In the genomic region with DNA sequence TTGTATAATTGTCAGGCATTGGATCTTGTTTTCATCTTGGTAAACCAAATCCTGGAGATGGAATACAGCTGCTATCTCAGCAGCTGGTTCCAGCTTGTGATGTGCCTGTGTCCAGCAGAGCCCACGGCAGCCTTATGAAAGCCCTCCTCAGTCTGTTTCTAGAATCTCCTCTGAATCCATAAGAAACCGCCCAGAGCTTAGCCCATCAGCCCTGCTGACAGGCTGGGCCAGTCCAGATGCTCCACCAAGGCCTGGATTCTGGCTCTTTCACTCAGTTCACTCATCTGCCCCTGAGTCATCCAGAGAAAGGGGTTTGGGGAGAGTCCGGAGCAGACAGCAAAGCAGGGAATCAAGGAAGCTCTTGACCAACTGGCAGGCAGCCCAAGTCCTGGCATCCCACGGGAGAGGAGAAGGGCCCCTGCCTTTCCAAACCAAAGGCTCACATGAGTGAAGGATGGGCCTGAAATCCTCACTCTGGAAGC, we compare ENCODE assay signal across 15 cellular contexts. TPM values are rescaled to one million over a fixed set of nuclear protein-coding genes. Genes with fewer than 3 reads are reported as not detected.
DNase-seq lines count a peak whose midpoint lies in the region; FAIRE-seq lines count a peak whose summit lies in the region.
"Had no signal": no experiment of that assay in that cellular context is flagged by ENCODE, and none has a peak within 500 bp of the region (broad histone marks: within the 10 kb centered on the region; RNA-seq: fewer than 3 reads in every experiment).

No MANE protein-coding gene starts in this region.

- H3K4me2 ChIP-seq in mesenchymal stem cell (ENCODE audit: low read length, poor library complexity, severe bottlenecking) = no peak overlapping the region

- H3K18ac ChIP-seq in mesenchymal stem cell (ENCODE audit: low read depth in 1 of 2, low read length in 2 of 2) = peak overlapping the region; percentile 26 to 82

- FAIRE-seq in small intestine (lab: Jason Lieb, UNC) = no peak

- 36% methylated on average over 4 of the region's 4 CpGs for WGBS in mesenchymal stem cell
- 62 to 76% (median 67%) methylated on average over 4 of the region's 4 CpGs for WGBS in small intestine, 3 donors

- H3K4ac ChIP-seq in mesenchymal stem cell (ENCODE audit: low read depth in 1 of 2, low read length in 2 of 2) = peak overlapping the region; percentile 40

- H3K14ac ChIP-seq in mesenchymal stem cell (ENCODE audit: low read length in 2 of 2) = no peak overlapping the region

- no peak overlapping the region for H2BK5ac ChIP-seq in mesenchymal stem cell (ENCODE audit: low read depth, low read length, poor library complexity, severe bottlenecking)

- peak overlapping the region; percentile 14 to 71 for H2BK12ac ChIP-seq in mesenchymal stem cell (ENCODE audit: low read length in 2 of 2)

- H3K27ac ChIP-seq in mesenchymal stem cell (ENCODE audit: low read length, poor library complexity, severe bottlenecking) = no peak overlapping the region
- no peak overlapping the region for H3K27ac ChIP-seq in CD4-positive, alpha-beta memory T cell (ENCODE audit: low read depth, low read length)
- H3K27ac ChIP-seq in small intestine (ENCODE audit: low read depth in 1 of 2, low read length in 1 of 2) = peak overlapping the region in 1 of 2 donors; percentile 55
- H3K27ac ChIP-seq: epithelial cell of prostate had no signal

- H3K4me3 ChIP-seq in mesenchymal stem cell (ENCODE audit: insufficient read depth in 1 of 2, low read depth in 1 of 2, low read length in 2 of 2) (peak overlapping the region in 1 of 2 experiments; percentile 8), small intestine (ENCODE audit: low read depth in 1 of 2, low read length in 2 of 2) (no peak overlapping the region)
- no peak overlapping the region for H3K4me3 ChIP-seq in CD4-positive, alpha-beta memory T cell (ENCODE audit: low read length in 2 of 2)

- no peaks in the 10 kb centered on the region for H3K9me3 Mint-ChIP-seq in CD4-positive, alpha-beta memory T cell

- peaks cover 14% of the 10 kb centered on the region for H3K4me1 ChIP-seq in mesenchymal stem cell (ENCODE audit: control insufficient read depth, insufficient read depth, low read depth, low read length)
- H3K4me1 ChIP-seq in CD4-positive, alpha-beta memory T cell (ENCODE audit: insufficient read depth, low read length) = no peaks in the 10 kb centered on the region
- H3K4me1 ChIP-seq in small intestine (ENCODE audit: control insufficient read depth in 2 of 2, insufficient read depth in 1 of 2, low read depth in 1 of 2, low read length in 1 of 2) = no peaks in the 10 kb centered on the region

- H3K27me3 ChIP-seq in mesenchymal stem cell (ENCODE audit: control insufficient read depth in 1 of 2, insufficient read depth in 1 of 2, low read length in 2 of 2) = no peaks in the 10 kb centered on the region
- no peaks in the 10 kb centered on the region for H3K27me3 ChIP-seq in CD4-positive, alpha-beta memory T cell (ENCODE audit: insufficient read depth, low read length)
- no peaks in the 10 kb centered on the region for H3K27me3 ChIP-seq in small intestine (ENCODE audit: control insufficient read depth in 2 of 2, insufficient read depth in 2 of 2, low read length in 2 of 2)

- H3K9ac ChIP-seq in mesenchymal stem cell (ENCODE audit: low read length) = peak overlapping the region; percentile 66

- peaks cover 27% of the 10 kb centered on the region for H3K79me1 ChIP-seq in mesenchymal stem cell (replicated peaks; ENCODE audit: low read length, poor library complexity, severe bottlenecking)

- H4K8ac ChIP-seq in mesenchymal stem cell (ENCODE audit: low read length) = no peak overlapping the region

- H3K36me3 Mint-ChIP-seq in CD4-positive, alpha-beta memory T cell = no peaks in the 10 kb centered on the region

- no peaks in the 10 kb centered on the region for H3K4me1 Mint-ChIP-seq in CD4-positive, alpha-beta memory T cell
- H3K4me1 Mint-ChIP-seq: T-helper 17 cell had no signal

- H3K9me3 ChIP-seq in mesenchymal stem cell (ENCODE audit: control insufficient read depth, low read length) (no peaks in the 10 kb centered on the region), small intestine (ENCODE audit: control insufficient read depth, low read depth) (no peaks in the 10 kb centered on the region)
- no peaks in the 10 kb centered on the region for H3K9me3 ChIP-seq in CD4-positive, alpha-beta memory T cell (ENCODE audit: control insufficient read depth in 1 of 2, low read length in 2 of 2)

- no peak overlapping the region for H3K27ac Mint-ChIP-seq in CD4-positive, alpha-beta memory T cell
- H3K27ac Mint-ChIP-seq: T-helper 17 cell had no signal

- CTCF ChIA-PET in CD4-positive, alpha-beta memory T cell (lab: Charles Lee; ENCODE audit: partially characterized antibody) = interaction anchor here (1.2 kb wide), 1 partner anchor 11 kb away, joined by 3 read pairs; no protein-coding TSS in a partner anchor

- POLR2A ChIA-PET in CD4-positive, alpha-beta memory T cell (lab: Charles Lee; ENCODE audit: partially characterized antibody) = no interaction called here

- H3K23ac ChIP-seq in mesenchymal stem cell (ENCODE audit: low read length in 2 of 2) = no peak overlapping the region

- intact Hi-C loops in CD4-positive, alpha-beta memory T cell (cut with micrococcal nuclease) = no loop called here

- peak overlapping the region; percentile 6 for H4K91ac ChIP-seq in mesenchymal stem cell (ENCODE audit: low read length)

- H2BK15ac ChIP-seq in mesenchymal stem cell (ENCODE audit: low read depth, poor library complexity, severe bottlenecking) = peak overlapping the region; percentile 15

- H2AFZ ChIP-seq in mesenchymal stem cell (ENCODE audit: low read depth, low read length) = no peak overlapping the region

- H3K36me3 ChIP-seq in mesenchymal stem cell (ENCODE audit: control insufficient read depth in 1 of 2, insufficient read depth in 2 of 2, low read depth in 1 of 2, low read length in 2 of 2) (peaks cover 0 to 9% of the 10 kb centered on the region in 2 experiments), small intestine (ENCODE audit: control insufficient read depth in 2 of 2, insufficient read depth in 2 of 2, low read length in 2 of 2) (no peaks in the 10 kb centered on the region)
- no peaks in the 10 kb centered on the region for H3K36me3 ChIP-seq in CD4-positive, alpha-beta memory T cell (ENCODE audit: insufficient read depth, low read length)

- DNase-seq in activated effector memory CD4-positive, alpha-beta T cell treated with anti-CD3 and anti-CD28 coated beads, Interleukin-2, amount 50 U/mL, for 16 hours = peak; percentile 39
- DNase-seq in activated effector memory CD4-positive, alpha-beta T cell treated with Interleukin-2 at 50 U/mL for 16 hours = no peak
- peak; percentile 44 for DNase-seq in fibroblast of gingiva (ENCODE audit: low read depth)
- peak; percentile 96 for DNase-seq in mesenchymal stem cell
- no peak for DNase-seq in NCI-H446 treated with DMSO at 0.1 percent for 48 hours (lab: John Stamatoyannopoulos, UW)
- no peak for DNase-seq in CD4-positive, alpha-beta memory T cell
- DNase-seq in small intestine = no peak
- DNase-seq in iPS-NIHi11 (ENCODE audit: low spot score) = no peak
- DNase-seq: 8988T; activated CD8-positive, alpha-beta memory T cell treated with anti-CD3 and anti-CD28 coated beads for 24 hours; DMS79 treated with DMSO at 0.1 percent for 48 hours; NCI-H1436 treated with DMSO at 0.1 percent for 48 hours; NK-92 treated with Interleukin-12 subunit alpha and Interleukin-12 subunit beta, amount 100 ng/mL, for 24 hours; T-helper 17 cell had no signal

- no peak overlapping the region for H3K4me3 Mint-ChIP-seq in CD4-positive, alpha-beta memory T cell
- H3K4me3 Mint-ChIP-seq: T-helper 17 cell had no signal

- H2AK5ac ChIP-seq in mesenchymal stem cell (ENCODE audit: low read length, severe bottlenecking) = no peak overlapping the region

- peaks cover 4 to 6% of the 10 kb centered on the region in 2 donors for H3K27me3 Mint-ChIP-seq in CD4-positive, alpha-beta memory T cell

- H2BK120ac ChIP-seq in mesenchymal stem cell (ENCODE audit: low read depth, low read length) = peak overlapping the region; percentile 4

RNA-seq across cellular contexts. Expression of a gene that starts 45.6 kb away (rescaled TPM):
- polyA plus RNA-seq in mesenchymal stem cell (2013, experiment 1 of 2) = 51.4 TPM
- 45.4 TPM for polyA plus RNA-seq in mesenchymal stem cell (2013, experiment 2 of 2)
- 1 to 10 TPM; 4.7 TPM for total RNA-seq in CD4-positive, alpha-beta memory T cell
- 1 to 10 TPM in 1 of 2 donors, under 1 TPM in 1; 0.29 to 2.8 TPM for polyA plus RNA-seq in CD4-positive, alpha-beta memory T cell
- 1 to 10 TPM in 1 of 3 donors, under 1 TPM in 2; 0.67 to 6.4 (median 0.81) TPM for polyA plus RNA-seq in small intestine

Comparison
In these comparisons a context has a peak if more than half of its experiments do, and no peak if none do; other contexts are left out.
1. DNase-seq: peak in activated effector memory CD4-positive, alpha-beta T cell treated with anti-CD3 and anti-CD28 coated beads, Interleukin-2, amount 50 U/mL, for 16 hours (single experiment), fibroblast of gingiva (single experiment) and mesenchymal stem cell (single experiment); none in activated effector memory CD4-positive, alpha-beta T cell treated with Interleukin-2 at 50 U/mL for 16 hours (single experiment), NCI-H446 treated with DMSO at 0.1 percent for 48 hours (single experiment), CD4-positive, alpha-beta memory T cell (0 of 5), small intestine (single experiment) and iPS-NIHi11 (single experiment).